Comparison of ENCODE assay signal across 1 cellular context in the genomic region with DNA sequence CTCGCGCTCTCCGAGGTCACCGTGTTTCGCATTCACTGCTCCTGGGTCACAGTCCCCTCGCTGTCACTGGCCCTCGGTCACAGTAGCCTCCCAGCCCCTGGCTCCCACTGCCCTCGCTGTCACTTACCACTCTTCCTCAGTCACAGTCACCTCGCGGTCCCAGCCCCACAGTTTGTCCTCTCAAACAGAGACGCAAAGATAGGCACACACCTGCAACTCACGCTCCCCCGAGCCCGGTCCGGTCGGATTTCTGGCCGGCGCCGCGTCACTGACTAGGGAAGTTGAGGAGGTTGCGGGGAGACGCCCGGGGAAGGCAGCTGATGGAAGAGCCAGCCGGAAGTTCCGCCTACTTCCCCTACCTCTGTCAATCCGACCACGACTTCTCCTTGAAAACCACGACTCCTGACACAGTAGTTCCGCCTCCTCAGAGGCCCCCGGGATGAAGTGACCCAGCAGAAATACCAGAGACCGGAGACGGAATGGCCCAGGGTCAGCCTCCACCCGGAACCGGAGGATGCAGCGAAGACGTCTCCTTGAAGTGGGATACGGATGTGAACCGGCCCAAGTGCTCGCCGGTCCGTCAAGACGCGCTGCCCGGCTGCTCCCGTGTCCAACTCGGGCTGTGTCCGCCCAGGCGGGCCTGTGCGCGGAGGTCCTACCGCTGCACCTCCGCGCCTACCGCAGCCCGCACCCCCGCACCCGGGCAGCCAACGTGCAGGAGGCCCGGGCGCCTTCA.
TF ChIP-seq lines count a peak whose summit lies in the region.

A gene (minus strand): TSS at position 322 of the 736 bp plus-strand sequence. CDS start 17,195 bp downstream, outside the sequence.

TF ChIP-seq in GM12878, 131 proteins besides CTCF, POLR2A, EP300 and RAD21 (continued from another document and continues in another):
- TF ChIP-seq POLR2AphosphoS2 (IDR thresholded peaks at IDR 0.05; ENCODE audit: low read depth, low read length) (peak; percentile 77; the same call in 1 of the 2 replicates), ZNF207 (IDR thresholded peaks at IDR 0.05; ENCODE audit: borderline replicate concordance) (peak; percentile 17; the same call in 1 of the 2 replicates), CHD4 (IDR thresholded peaks at IDR 0.05) (no peak), NR2C1 (IDR thresholded peaks at IDR 0.05) (peak; percentile 76), SUPT20H (IDR thresholded peaks at IDR 0.05; ENCODE audit: borderline replicate concordance, control insufficient read depth, low read depth, low read length) (no peak), CEBPB (IDR thresholded peaks at IDR 0.05; ENCODE audit: borderline replicate concordance in 1 of 2, low read depth in 2 of 2, low read length in 2 of 2) (no peak), MXI1 (IDR thresholded peaks at IDR 0.05; ENCODE audit: low read depth, low read length) (peak; percentile 78), EZH2 (IDR thresholded peaks at IDR 0.05; ENCODE audit: borderline replicate concordance, control insufficient read depth, low read depth, low read length) (no peak), MEF2B (IDR thresholded peaks at IDR 0.05; ENCODE audit: partially characterized antibody, poor library complexity, severe bottlenecking) (peak; percentile 36), YBX1 (IDR thresholded peaks at IDR 0.05) (no peak), SUZ12 (IDR thresholded peaks at IDR 0.05; ENCODE audit: unreplicated experiment) (no peak), RAD51 (IDR thresholded peaks at IDR 0.05) (no peak; the same call in 1 of the 2 replicates), STAT3 (IDR thresholded peaks at IDR 0.05; ENCODE audit: low read depth, low read length) (no peak), PML (IDR thresholded peaks at IDR 0.05; ENCODE audit: low read length) (peak; percentile 92), RELA (IDR thresholded peaks at IDR 0.05; ENCODE audit: borderline replicate concordance, partially characterized antibody) (no peak), CREB1 (IDR thresholded peaks at IDR 0.05; ENCODE audit: low read depth) (peak; percentile 65; the same call in 1 of the 2 replicates), CBX3 (IDR thresholded peaks at IDR 0.05; ENCODE audit: borderline replicate concordance, low read depth) (no peak), CHD2 (IDR thresholded peaks at IDR 0.05; ENCODE audit: borderline replicate concordance, low read depth, low read length) (no peak; the same call in 1 of the 2 replicates), GABPA (IDR thresholded peaks at IDR 0.05; ENCODE audit: low read depth) (peak; percentile 97), WRNIP1 (IDR thresholded peaks at IDR 0.05; ENCODE audit: borderline replicate concordance, low read depth, low read length) (0 out of 2 replicates have a peak, but pooled peaks have one; percentile 80), FOS (IDR thresholded peaks at IDR 0.05; ENCODE audit: borderline replicate concordance, extremely low read depth, insufficient read length) (no peak), SIN3A (IDR thresholded peaks at IDR 0.05; ENCODE audit: low read depth, low read length) (peak; percentile 53; the same call in 1 of the 2 replicates), HDGF (IDR thresholded peaks at IDR 0.05) (peak; percentile 90), ESRRA (IDR thresholded peaks at IDR 0.05; ENCODE audit: low read length) (no peak), BCL11A (IDR thresholded peaks at IDR 0.05; ENCODE audit: low read depth, low read length) (0 out of 2 replicates have a peak, but pooled peaks have one; percentile 15), TARDBP (IDR thresholded peaks at IDR 0.05; ENCODE audit: borderline replicate concordance) (0 out of 2 replicates have a peak, but pooled peaks have one; percentile 19), CBX5 (IDR thresholded peaks at IDR 0.05; ENCODE audit: low read depth) (0 out of 2 replicates have a peak, but pooled peaks have one; percentile 17), FOXK2 (IDR thresholded peaks at IDR 0.05) (no peak), MTA2 (IDR thresholded peaks at IDR 0.05; ENCODE audit: low read depth) (peak; percentile 46; the same call in 1 of the 2 replicates), PAX8 (IDR thresholded peaks at IDR 0.05) (no peak), EED (IDR thresholded peaks at IDR 0.05; ENCODE audit: low read depth) (peak; percentile 74), RUNX3 (IDR thresholded peaks at IDR 0.05; ENCODE audit: low read length) (peak; percentile 92), POU2F2 (IDR thresholded peaks at IDR 0.05; ENCODE audit: borderline replicate concordance, low read depth, low read length) (peak; percentile 84), POLR2AphosphoS5 (IDR thresholded peaks at IDR 0.05; ENCODE audit: low read length) (peak; percentile 81)
- TF ChIP-seq, protein P1, sequence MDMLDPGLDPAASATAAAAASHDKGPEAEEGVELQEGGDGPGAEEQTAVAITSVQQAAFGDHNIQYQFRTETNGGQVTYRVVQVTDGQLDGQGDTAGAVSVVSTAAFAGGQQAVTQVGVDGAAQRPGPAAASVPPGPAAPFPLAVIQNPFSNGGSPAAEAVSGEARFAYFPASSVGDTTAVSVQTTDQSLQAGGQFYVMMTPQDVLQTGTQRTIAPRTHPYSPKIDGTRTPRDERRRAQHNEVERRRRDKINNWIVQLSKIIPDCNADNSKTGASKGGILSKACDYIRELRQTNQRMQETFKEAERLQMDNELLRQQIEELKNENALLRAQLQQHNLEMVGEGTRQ (IDR thresholded peaks at IDR 0.05; ENCODE audit: borderline replicate concordance, low read depth, low read length), result no peak
- TF ChIP-seq, protein P2, sequence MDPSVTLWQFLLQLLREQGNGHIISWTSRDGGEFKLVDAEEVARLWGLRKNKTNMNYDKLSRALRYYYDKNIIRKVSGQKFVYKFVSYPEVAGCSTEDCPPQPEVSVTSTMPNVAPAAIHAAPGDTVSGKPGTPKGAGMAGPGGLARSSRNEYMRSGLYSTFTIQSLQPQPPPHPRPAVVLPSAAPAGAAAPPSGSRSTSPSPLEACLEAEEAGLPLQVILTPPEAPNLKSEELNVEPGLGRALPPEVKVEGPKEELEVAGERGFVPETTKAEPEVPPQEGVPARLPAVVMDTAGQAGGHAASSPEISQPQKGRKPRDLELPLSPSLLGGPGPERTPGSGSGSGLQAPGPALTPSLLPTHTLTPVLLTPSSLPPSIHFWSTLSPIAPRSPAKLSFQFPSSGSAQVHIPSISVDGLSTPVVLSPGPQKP (IDR thresholded peaks at IDR 0.05; ENCODE audit: low read depth, low read length), result peak; percentile 57; the same call in 1 of the 2 replicates
- TF ChIP-seq, protein P3, sequence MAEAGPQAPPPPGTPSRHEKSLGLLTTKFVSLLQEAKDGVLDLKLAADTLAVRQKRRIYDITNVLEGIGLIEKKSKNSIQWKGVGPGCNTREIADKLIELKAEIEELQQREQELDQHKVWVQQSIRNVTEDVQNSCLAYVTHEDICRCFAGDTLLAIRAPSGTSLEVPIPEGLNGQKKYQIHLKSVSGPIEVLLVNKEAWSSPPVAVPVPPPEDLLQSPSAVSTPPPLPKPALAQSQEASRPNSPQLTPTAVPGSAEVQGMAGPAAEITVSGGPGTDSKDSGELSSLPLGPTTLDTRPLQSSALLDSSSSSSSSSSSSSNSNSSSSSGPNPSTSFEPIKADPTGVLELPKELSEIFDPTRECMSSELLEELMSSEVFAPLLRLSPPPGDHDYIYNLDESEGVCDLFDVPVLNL (IDR thresholded peaks at IDR 0.05; ENCODE audit: low read depth, low read length), result 0 out of 2 replicates have a peak, but pooled peaks have one; percentile 15
- TF ChIP-seq, protein P4, sequence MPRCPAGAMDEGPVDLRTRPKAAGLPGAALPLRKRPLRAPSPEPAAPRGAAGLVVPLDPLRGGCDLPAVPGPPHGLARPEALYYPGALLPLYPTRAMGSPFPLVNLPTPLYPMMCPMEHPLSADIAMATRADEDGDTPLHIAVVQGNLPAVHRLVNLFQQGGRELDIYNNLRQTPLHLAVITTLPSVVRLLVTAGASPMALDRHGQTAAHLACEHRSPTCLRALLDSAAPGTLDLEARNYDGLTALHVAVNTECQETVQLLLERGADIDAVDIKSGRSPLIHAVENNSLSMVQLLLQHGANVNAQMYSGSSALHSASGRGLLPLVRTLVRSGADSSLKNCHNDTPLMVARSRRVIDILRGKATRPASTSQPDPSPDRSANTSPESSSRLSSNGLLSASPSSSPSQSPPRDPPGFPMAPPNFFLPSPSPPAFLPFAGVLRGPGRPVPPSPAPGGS (IDR thresholded peaks at IDR 0.05; ENCODE audit: borderline replicate concordance, insufficient read depth, low read depth, low read length, poor library complexity, severe bottlenecking), result no peak
- TF ChIP-seq, protein P5, sequence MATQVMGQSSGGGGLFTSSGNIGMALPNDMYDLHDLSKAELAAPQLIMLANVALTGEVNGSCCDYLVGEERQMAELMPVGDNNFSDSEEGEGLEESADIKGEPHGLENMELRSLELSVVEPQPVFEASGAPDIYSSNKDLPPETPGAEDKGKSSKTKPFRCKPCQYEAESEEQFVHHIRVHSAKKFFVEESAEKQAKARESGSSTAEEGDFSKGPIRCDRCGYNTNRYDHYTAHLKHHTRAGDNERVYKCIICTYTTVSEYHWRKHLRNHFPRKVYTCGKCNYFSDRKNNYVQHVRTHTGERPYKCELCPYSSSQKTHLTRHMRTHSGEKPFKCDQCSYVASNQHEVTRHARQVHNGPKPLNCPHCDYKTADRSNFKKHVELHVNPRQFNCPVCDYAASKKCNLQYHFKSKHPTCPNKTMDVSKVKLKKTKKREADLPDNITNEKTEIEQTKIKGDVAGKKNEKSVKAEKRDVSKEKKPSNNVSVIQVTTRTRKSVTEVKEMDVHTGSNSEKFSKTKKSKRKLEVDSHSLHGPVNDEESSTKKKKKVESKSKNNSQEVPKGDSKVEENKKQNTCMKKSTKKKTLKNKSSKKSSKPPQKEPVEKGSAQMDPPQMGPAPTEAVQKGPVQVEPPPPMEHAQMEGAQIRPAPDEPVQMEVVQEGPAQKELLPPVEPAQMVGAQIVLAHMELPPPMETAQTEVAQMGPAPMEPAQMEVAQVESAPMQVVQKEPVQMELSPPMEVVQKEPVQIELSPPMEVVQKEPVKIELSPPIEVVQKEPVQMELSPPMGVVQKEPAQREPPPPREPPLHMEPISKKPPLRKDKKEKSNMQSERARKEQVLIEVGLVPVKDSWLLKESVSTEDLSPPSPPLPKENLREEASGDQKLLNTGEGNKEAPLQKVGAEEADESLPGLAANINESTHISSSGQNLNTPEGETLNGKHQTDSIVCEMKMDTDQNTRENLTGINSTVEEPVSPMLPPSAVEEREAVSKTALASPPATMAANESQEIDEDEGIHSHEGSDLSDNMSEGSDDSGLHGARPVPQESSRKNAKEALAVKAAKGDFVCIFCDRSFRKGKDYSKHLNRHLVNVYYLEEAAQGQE (IDR thresholded peaks at IDR 0.05; ENCODE audit: low read depth, low read length), result no peak
- TF ChIP-seq, protein P6, sequence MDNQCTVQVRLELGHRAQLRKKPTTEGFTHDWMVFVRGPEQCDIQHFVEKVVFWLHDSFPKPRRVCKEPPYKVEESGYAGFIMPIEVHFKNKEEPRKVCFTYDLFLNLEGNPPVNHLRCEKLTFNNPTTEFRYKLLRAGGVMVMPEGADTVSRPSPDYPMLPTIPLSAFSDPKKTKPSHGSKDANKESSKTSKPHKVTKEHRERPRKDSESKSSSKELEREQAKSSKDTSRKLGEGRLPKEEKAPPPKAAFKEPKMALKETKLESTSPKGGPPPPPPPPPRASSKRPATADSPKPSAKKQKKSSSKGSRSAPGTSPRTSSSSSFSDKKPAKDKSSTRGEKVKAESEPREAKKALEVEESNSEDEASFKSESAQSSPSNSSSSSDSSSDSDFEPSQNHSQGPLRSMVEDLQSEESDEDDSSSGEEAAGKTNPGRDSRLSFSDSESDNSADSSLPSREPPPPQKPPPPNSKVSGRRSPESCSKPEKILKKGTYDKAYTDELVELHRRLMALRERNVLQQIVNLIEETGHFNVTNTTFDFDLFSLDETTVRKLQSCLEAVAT (IDR thresholded peaks at IDR 0.05), result peak; percentile 92
- TF ChIP-seq, protein P7, sequence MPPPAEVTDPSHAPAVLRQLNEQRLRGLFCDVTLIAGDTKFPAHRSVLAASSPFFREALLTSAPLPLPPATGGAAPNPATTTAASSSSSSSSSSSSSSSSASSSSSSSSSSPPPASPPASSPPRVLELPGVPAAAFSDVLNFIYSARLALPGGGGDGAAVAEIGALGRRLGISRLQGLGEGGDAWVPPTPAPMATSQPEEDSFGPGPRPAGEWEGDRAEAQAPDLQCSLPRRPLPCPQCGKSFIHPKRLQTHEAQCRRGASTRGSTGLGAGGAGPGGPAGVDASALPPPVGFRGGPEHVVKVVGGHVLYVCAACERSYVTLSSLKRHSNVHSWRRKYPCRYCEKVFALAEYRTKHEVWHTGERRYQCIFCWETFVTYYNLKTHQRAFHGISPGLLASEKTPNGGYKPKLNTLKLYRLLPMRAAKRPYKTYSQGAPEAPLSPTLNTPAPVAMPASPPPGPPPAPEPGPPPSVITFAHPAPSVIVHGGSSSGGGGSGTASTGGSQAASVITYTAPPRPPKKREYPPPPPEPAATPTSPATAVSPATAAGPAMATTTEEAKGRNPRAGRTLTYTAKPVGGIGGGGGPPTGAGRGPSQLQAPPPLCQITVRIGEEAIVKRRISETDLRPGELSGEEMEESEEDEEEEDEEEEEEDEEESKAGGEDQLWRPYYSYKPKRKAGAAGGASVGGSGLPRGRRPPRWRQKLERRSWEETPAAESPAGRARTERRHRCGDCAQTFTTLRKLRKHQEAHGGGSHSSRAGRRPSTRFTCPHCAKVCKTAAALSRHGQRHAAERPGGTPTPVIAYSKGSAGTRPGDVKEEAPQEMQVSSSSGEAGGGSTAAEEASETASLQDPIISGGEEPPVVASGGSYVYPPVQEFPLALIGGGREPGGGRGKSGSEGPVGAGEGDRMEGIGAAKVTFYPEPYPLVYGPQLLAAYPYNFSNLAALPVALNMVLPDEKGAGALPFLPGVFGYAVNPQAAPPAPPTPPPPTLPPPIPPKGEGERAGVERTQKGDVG (CRISPR knock-in tag; IDR thresholded peaks at IDR 0.05), result no peak
- TF ChIP-seq, protein P8, sequence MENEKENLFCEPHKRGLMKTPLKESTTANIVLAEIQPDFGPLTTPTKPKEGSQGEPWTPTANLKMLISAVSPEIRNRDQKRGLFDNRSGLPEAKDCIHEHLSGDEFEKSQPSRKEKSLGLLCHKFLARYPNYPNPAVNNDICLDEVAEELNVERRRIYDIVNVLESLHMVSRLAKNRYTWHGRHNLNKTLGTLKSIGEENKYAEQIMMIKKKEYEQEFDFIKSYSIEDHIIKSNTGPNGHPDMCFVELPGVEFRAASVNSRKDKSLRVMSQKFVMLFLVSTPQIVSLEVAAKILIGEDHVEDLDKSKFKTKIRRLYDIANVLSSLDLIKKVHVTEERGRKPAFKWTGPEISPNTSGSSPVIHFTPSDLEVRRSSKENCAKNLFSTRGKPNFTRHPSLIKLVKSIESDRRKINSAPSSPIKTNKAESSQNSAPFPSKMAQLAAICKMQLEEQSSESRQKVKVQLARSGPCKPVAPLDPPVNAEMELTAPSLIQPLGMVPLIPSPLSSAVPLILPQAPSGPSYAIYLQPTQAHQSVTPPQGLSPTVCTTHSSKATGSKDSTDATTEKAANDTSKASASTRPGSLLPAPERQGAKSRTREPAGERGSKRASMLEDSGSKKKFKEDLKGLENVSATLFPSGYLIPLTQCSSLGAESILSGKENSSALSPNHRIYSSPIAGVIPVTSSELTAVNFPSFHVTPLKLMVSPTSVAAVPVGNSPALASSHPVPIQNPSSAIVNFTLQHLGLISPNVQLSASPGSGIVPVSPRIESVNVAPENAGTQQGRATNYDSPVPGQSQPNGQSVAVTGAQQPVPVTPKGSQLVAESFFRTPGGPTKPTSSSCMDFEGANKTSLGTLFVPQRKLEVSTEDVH (IDR thresholded peaks at IDR 0.05; ENCODE audit: low read depth, partially characterized antibody), result peak; percentile 81
